38 cellular contexts compared by ENCODE assay signal in the genomic region with DNA sequence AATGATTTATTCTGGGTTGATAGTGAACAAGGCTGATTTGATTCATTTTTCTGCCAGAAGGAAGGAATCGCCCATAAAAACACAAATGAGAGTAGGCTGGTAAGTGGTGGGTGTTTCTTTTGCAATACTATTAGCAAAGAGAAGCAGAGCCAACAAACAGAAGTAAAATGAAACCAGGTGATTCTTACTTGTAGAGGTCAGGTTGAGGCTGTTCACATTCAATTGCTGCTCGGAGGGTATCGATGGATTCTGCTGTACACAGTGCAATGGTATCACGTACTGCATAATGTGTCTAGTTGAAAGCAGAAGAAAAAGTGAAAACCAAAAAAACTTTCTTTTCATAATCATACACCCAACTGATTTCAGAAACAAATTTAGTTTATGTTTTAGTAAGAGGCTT.
"Had no signal": no experiment of that assay in that cellular context is flagged by ENCODE, and none has a peak within 500 bp of the region (broad histone marks: within the 10 kb centered on the region; RNA-seq: fewer than 3 reads in every experiment).

No MANE protein-coding gene starts in this region.

- DNase-seq: activated effector memory CD4-positive, alpha-beta T cell treated with anti-CD3 and anti-CD28 coated beads, Interleukin-2, amount 50 U/mL, for 16 hours; activated effector memory CD4-positive, alpha-beta T cell treated with Interleukin-2 at 50 U/mL for 16 hours; activated gamma-delta T cell; activated gamma-delta T cell treated with Interleukin-2 at 50 U/mL for 16 hours; activated naive CD4-positive, alpha-beta T cell; activated naive CD4-positive, alpha-beta T cell treated with anti-CD3 and anti-CD28 coated beads for 36 hours; activated naive CD4-positive, alpha-beta T cell treated with anti-CD3 and anti-CD28 coated beads, Interleukin-2, amount 10 ng/mL, durations not matched to agents 7 days and 5 days; activated naive CD4-positive, alpha-beta T cell treated with anti-CD3 and anti-CD28 coated beads, Interleukin-2, amount 50 U/mL, for 16 hours; activated naive CD4-positive, alpha-beta T cell treated with Interleukin-2 at 50 U/mL for 16 hours; activated naive CD8-positive, alpha-beta T cell treated with anti-CD3 and anti-CD28 coated beads for 36 hours; activated naive CD8-positive, alpha-beta T cell treated with anti-CD3 and anti-CD28 coated beads, Interleukin-2, amount 10 ng/mL, durations not matched to agents 7 days and 5 days; activated naive CD8-positive, alpha-beta T cell treated with anti-CD3 and anti-CD28 coated beads, Interleukin-2, amount 50 U/mL, for 24 hours; activated T-cell treated with anti-CD3 and anti-CD28 coated beads for 4 hours; activated T-cell treated with anti-CD3 and anti-CD28 coated beads, Interleukin-2, amount 50 U/mL, for 1 hour; activated T-cell treated with anti-CD3 and anti-CD28 coated beads, Interleukin-2, amount 50 U/mL, for 24 hours; activated T-cell treated with anti-CD3 and anti-CD28 coated beads, Interleukin-2, amount 50 U/mL, for 4 hours; activated T-cell treated with anti-CD3 and anti-CD28 coated beads, Interleukin-2, amount 50 U/mL, for 48 hours; activated T-cell treated with anti-CD3 and anti-CD28 coated beads, Interleukin-2, amount 50 U/mL, for 72 hours; adrenal gland; amniotic stem cell; amygdala; anterior cingulate cortex; aorta; body of pancreas; caudate nucleus; central memory CD4-positive, alpha-beta T cell; cerebellar nuclear complex had no signal

- H3K9me3 Mint-ChIP-seq: activated naive CD4-positive, alpha-beta T cell treated with anti-CD3 and anti-CD28 coated beads for 36 hours; activated naive CD4-positive, alpha-beta T cell treated with anti-CD3 and anti-CD28 coated beads, Interleukin-2, amount 10 ng/mL, durations not matched to agents 7 days and 5 days; activated naive CD4-positive, alpha-beta T cell treated with anti-CD3 and anti-CD28 coated beads, Interleukin-2, amount 50 U/mL, for 24 hours; activated naive CD4-positive, alpha-beta T cell treated with anti-CD3 and anti-CD28 coated beads, Interleukin-2, amount 50 U/mL, for 72 hours; activated naive CD8-positive, alpha-beta T cell treated with anti-CD3 and anti-CD28 coated beads for 36 hours; activated naive CD8-positive, alpha-beta T cell treated with anti-CD3 and anti-CD28 coated beads, Interleukin-2, amount 10 ng/mL, durations not matched to agents 7 days and 5 days; activated naive CD8-positive, alpha-beta T cell treated with anti-CD3 and anti-CD28 coated beads, Interleukin-2, amount 50 U/mL, for 24 hours; activated T-cell treated with anti-CD3 and anti-CD28 coated beads, Interleukin-2, amount 50 U/mL, for 24 hours; activated T-cell treated with anti-CD3 and anti-CD28 coated beads, Interleukin-2, amount 50 U/mL, for 4 hours; activated T-cell treated with anti-CD3 and anti-CD28 coated beads, Interleukin-2, amount 50 U/mL, for 72 hours; activated T-helper 1 cell treated with anti-CD3 and anti-CD28 coated beads, Interleukin-12 subunit alpha, Interleukin-12 subunit beta, Interleukin-2, Interleukin-4 antibody, amounts not matched to agents 30 ng/mL and 10 ng/mL and 1 ng/mL, durations not matched to agents 14 hours and 24 hours and 36 hours; activated T-helper 17 cell treated with anti-CD3 and anti-CD28 coated beads, Interleukin-2, amount 50 U/mL, for 72 hours; activated T-helper 2 cell treated with anti-CD3 and anti-CD28 coated beads, Interferon-gamma antibody, Interleukin-2, Interleukin-4, amounts not matched to agents 10 μg/mL and 5 μg/mL and 100 μg/mL, durations not matched to agents 14 hours and 24 hours and 36 hours; brain; central memory CD8-positive, alpha-beta T cell had no signal

- H3K27me3 Mint-ChIP-seq: activated naive CD4-positive, alpha-beta T cell treated with anti-CD3 and anti-CD28 coated beads, Interleukin-2, amount 10 ng/mL, durations not matched to agents 7 days and 5 days; activated naive CD4-positive, alpha-beta T cell treated with anti-CD3 and anti-CD28 coated beads, Interleukin-2, amount 50 U/mL, for 24 hours; activated naive CD8-positive, alpha-beta T cell; activated naive CD8-positive, alpha-beta T cell treated with anti-CD3 and anti-CD28 coated beads for 36 hours; activated naive CD8-positive, alpha-beta T cell treated with anti-CD3 and anti-CD28 coated beads, Interleukin-2, amount 10 ng/mL, durations not matched to agents 7 days and 5 days; activated naive CD8-positive, alpha-beta T cell treated with anti-CD3 and anti-CD28 coated beads, Interleukin-2, amount 50 U/mL, for 24 hours; activated T-helper 17 cell treated with anti-CD3 and anti-CD28 coated beads, Interleukin-2, amount 50 U/mL, for 72 hours; brain; central memory CD8-positive, alpha-beta T cell had no signal

- H3K27ac ChIP-seq: adrenal gland, ascending aorta, body of pancreas, breast epithelium, cardiac muscle cell had no signal

- ATAC-seq: activated T-cell treated with anti-CD3 and anti-CD28 coated beads, Interleukin-2, amount 50 U/mL, for 4 hours; body of pancreas had no signal

- H3K27me3 ChIP-seq: adrenal gland, ascending aorta, body of pancreas, cardiac muscle cell had no signal

- H3K4me3 Mint-ChIP-seq: activated naive CD4-positive, alpha-beta T cell treated with anti-CD3 and anti-CD28 coated beads for 36 hours; activated naive CD4-positive, alpha-beta T cell treated with anti-CD3 and anti-CD28 coated beads, Interleukin-2, amount 10 ng/mL, durations not matched to agents 7 days and 5 days; activated naive CD4-positive, alpha-beta T cell treated with anti-CD3 and anti-CD28 coated beads, Interleukin-2, amount 50 U/mL, for 24 hours; activated naive CD8-positive, alpha-beta T cell; activated naive CD8-positive, alpha-beta T cell treated with anti-CD3 and anti-CD28 coated beads for 36 hours; activated naive CD8-positive, alpha-beta T cell treated with anti-CD3 and anti-CD28 coated beads, Interleukin-2, amount 10 ng/mL, durations not matched to agents 7 days and 5 days; activated naive CD8-positive, alpha-beta T cell treated with anti-CD3 and anti-CD28 coated beads, Interleukin-2, amount 50 U/mL, for 24 hours; activated T-cell treated with anti-CD3 and anti-CD28 coated beads, Interleukin-2, amount 50 U/mL, for 24 hours; activated T-cell treated with anti-CD3 and anti-CD28 coated beads, Interleukin-2, amount 50 U/mL, for 4 hours; activated T-cell treated with anti-CD3 and anti-CD28 coated beads, Interleukin-2, amount 50 U/mL, for 72 hours; activated T-helper 1 cell treated with anti-CD3 and anti-CD28 coated beads, Interleukin-12 subunit alpha, Interleukin-12 subunit beta, Interleukin-2, Interleukin-4 antibody, amounts not matched to agents 30 ng/mL and 10 ng/mL and 1 ng/mL, durations not matched to agents 14 hours and 24 hours and 36 hours; activated T-helper 17 cell treated with anti-CD3 and anti-CD28 coated beads, Interleukin-2, amount 50 U/mL, for 72 hours; brain; central memory CD8-positive, alpha-beta T cell had no signal

- H3K4me1 Mint-ChIP-seq: activated naive CD4-positive, alpha-beta T cell treated with anti-CD3 and anti-CD28 coated beads, Interleukin-2, amount 10 ng/mL, durations not matched to agents 7 days and 5 days; activated naive CD4-positive, alpha-beta T cell treated with anti-CD3 and anti-CD28 coated beads, Interleukin-2, amount 50 U/mL, for 24 hours; activated T-helper 17 cell treated with anti-CD3 and anti-CD28 coated beads, Interleukin-2, amount 50 U/mL, for 72 hours; brain; central memory CD8-positive, alpha-beta T cell had no signal

- H3K36me3 ChIP-seq: adrenal gland, breast epithelium, cardiac muscle cell had no signal

- H3K4me3 ChIP-seq: adrenal gland, ascending aorta, body of pancreas, breast epithelium, cardiac muscle cell had no signal

- H3K27ac Mint-ChIP-seq: activated naive CD4-positive, alpha-beta T cell treated with anti-CD3 and anti-CD28 coated beads for 36 hours; activated naive CD4-positive, alpha-beta T cell treated with anti-CD3 and anti-CD28 coated beads, Interleukin-2, amount 10 ng/mL, durations not matched to agents 7 days and 5 days; activated naive CD4-positive, alpha-beta T cell treated with anti-CD3 and anti-CD28 coated beads, Interleukin-2, amount 50 U/mL, for 24 hours; activated naive CD4-positive, alpha-beta T cell treated with anti-CD3 and anti-CD28 coated beads, Interleukin-2, amount 50 U/mL, for 72 hours; activated naive CD8-positive, alpha-beta T cell; activated naive CD8-positive, alpha-beta T cell treated with anti-CD3 and anti-CD28 coated beads for 36 hours; activated naive CD8-positive, alpha-beta T cell treated with anti-CD3 and anti-CD28 coated beads, Interleukin-2, amount 10 ng/mL, durations not matched to agents 7 days and 5 days; activated naive CD8-positive, alpha-beta T cell treated with anti-CD3 and anti-CD28 coated beads, Interleukin-2, amount 50 U/mL, for 24 hours; activated T-cell treated with anti-CD3 and anti-CD28 coated beads, Interleukin-2, amount 50 U/mL, for 24 hours; activated T-cell treated with anti-CD3 and anti-CD28 coated beads, Interleukin-2, amount 50 U/mL, for 72 hours; activated T-helper 1 cell treated with anti-CD3 and anti-CD28 coated beads, Interleukin-12 subunit alpha, Interleukin-12 subunit beta, Interleukin-2, Interleukin-4 antibody, amounts not matched to agents 30 ng/mL and 10 ng/mL and 1 ng/mL, durations not matched to agents 14 hours and 24 hours and 36 hours; activated T-helper 17 cell treated with anti-CD3 and anti-CD28 coated beads, Interleukin-2, amount 50 U/mL, for 72 hours; activated T-helper 2 cell treated with anti-CD3 and anti-CD28 coated beads, Interferon-gamma antibody, Interleukin-2, Interleukin-4, amounts not matched to agents 10 μg/mL and 5 μg/mL and 100 μg/mL, durations not matched to agents 14 hours and 24 hours and 36 hours had no signal
